ENCODE assay signal across 8 cellular contexts in the genomic region with DNA sequence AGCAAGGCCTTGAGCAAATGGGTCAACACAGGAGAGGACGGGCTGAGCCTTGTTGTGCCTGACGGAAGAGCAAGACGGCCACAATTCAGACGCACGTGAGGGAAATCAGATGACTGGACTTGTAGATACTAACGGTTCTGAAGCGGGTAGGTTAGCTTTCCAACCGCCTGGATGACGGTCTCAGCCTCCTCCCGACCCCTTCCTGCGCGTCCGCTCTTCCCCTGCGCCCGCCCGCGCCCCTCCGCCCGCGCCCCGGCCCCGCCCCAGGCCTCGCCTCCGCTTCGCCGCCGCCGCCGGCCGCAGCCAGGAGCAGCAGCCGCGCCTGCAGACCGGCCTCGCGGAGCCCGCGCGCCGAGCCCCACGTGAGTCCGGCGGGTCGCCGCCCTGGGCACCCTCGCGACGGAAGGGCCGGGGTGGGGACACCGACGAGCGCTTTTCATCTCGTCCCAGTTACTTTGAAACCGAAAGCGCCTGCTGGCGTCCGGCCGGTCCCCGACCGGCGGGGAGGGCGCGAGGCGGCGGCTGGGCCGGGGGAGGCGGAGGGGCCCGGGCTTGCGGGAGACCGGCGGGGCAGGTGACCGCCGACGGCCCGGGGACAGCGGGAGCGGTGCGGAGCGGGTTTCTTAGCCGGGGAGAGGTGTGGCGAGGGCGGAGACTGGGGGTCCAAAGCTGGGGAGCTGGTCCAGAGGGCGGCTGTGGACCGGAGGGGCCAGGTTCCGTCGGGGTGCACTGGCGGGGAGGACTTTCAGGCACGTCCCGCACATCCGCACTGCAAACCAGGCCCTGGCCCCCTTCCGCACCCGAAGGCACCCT. TPM values are rescaled to one million over a fixed set of nuclear protein-coding genes. Genes with fewer than 3 reads are reported as not detected.
DNase-seq lines count a peak whose midpoint lies in the region; ATAC-seq and TF ChIP-seq lines count a peak whose summit lies in the region.

A gene with protein sequence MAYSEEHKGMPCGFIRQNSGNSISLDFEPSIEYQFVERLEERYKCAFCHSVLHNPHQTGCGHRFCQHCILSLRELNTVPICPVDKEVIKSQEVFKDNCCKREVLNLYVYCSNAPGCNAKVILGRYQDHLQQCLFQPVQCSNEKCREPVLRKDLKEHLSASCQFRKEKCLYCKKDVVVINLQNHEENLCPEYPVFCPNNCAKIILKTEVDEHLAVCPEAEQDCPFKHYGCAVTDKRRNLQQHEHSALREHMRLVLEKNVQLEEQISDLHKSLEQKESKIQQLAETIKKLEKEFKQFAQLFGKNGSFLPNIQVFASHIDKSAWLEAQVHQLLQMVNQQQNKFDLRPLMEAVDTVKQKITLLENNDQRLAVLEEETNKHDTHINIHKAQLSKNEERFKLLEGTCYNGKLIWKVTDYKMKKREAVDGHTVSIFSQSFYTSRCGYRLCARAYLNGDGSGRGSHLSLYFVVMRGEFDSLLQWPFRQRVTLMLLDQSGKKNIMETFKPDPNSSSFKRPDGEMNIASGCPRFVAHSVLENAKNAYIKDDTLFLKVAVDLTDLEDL (plus strand): TSS at position 306 of the 813 bp plus-strand sequence. CDS start 26,407 bp downstream, outside the sequence.

- H3K27ac ChIP-seq in GM23338 (ENCODE audit: low read depth): no peak within 1 kb of the TSS

- peaks cover 31% of the 10 kb centered on the region for H3K79me2 ChIP-seq in GM23338 (replicated peaks; ENCODE audit: insufficient read depth)

- H3F3A ChIP-seq in GM23338 (replicated peaks; ENCODE audit: low read depth): no peaks in the 10 kb centered on the region

- peaks cover 23% of the 10 kb centered on the region for H3K27me3 Mint-ChIP-seq in GM23338 (ENCODE audit: insufficient read depth, low read depth, poor library complexity)
- no peaks in the 10 kb centered on the region for H3K27me3 Mint-ChIP-seq in activated CD4-positive, alpha-beta T cell treated with anti-CD3 and anti-CD28 coated beads, Interleukin-2, amount 10 ng/mL, durations not matched to agents 7 days and 5 days
- H3K27me3 Mint-ChIP-seq in effector memory CD8-positive, alpha-beta T cell: no peaks in the 10 kb centered on the region

- peaks cover 9% of the 10 kb centered on the region for H3K36me3 Mint-ChIP-seq in GM23338 (ENCODE audit: low read depth)
- peaks cover 33% of the 10 kb centered on the region for H3K36me3 Mint-ChIP-seq in activated CD4-positive, alpha-beta T cell treated with anti-CD3 and anti-CD28 coated beads, Interleukin-2, amount 10 ng/mL, durations not matched to agents 7 days and 5 days (ENCODE audit: low read depth)
- peaks cover 22% of the 10 kb centered on the region for H3K36me3 Mint-ChIP-seq in effector memory CD8-positive, alpha-beta T cell (ENCODE audit: insufficient read depth)

- H3K9me2 ChIP-seq in GM23338 (ENCODE audit: insufficient read depth): no peaks in the 10 kb centered on the region

- no peaks in the 10 kb centered on the region for H3K9me3 Mint-ChIP-seq in GM23338
- H3K9me3 Mint-ChIP-seq in activated CD4-positive, alpha-beta T cell treated with anti-CD3 and anti-CD28 coated beads, Interleukin-2, amount 10 ng/mL, durations not matched to agents 7 days and 5 days: no peaks in the 10 kb centered on the region
- no peaks in the 10 kb centered on the region for H3K9me3 Mint-ChIP-seq in effector memory CD8-positive, alpha-beta T cell

- H3K4me1 Mint-ChIP-seq in GM23338: peaks cover 47% of the 10 kb centered on the region
- peaks cover 65% of the 10 kb centered on the region for H3K4me1 Mint-ChIP-seq in activated CD4-positive, alpha-beta T cell treated with anti-CD3 and anti-CD28 coated beads, Interleukin-2, amount 10 ng/mL, durations not matched to agents 7 days and 5 days
- peaks cover 54 to 59% of the 10 kb centered on the region in 2 donors for H3K4me1 Mint-ChIP-seq in effector memory CD8-positive, alpha-beta T cell (ENCODE audit: low read depth in 2 of 2)

- peak within 1 kb of the TSS; percentile 99 for H2AFZ ChIP-seq in GM23338

- TF ChIP-seq CTCF in GM10248 (IDR thresholded peaks at IDR 0.05; ENCODE audit: control extremely low read depth, extremely low read depth, low read depth, missing control alignments): no peak
- TF ChIP-seq CTCF in GM23338 (conservative IDR thresholded peaks at IDR 0.05; ENCODE audit: low read depth in 2 of 2): no peak

- H3K4me3 Mint-ChIP-seq in GM23338: peak within 1 kb of the TSS; percentile 84
- peak within 1 kb of the TSS; percentile 88 for H3K4me3 Mint-ChIP-seq in activated CD4-positive, alpha-beta T cell treated with anti-CD3 and anti-CD28 coated beads, Interleukin-2, amount 10 ng/mL, durations not matched to agents 7 days and 5 days
- H3K4me3 Mint-ChIP-seq in effector memory CD8-positive, alpha-beta T cell: peak within 1 kb of the TSS; percentile 94 to 96

- H4K20me1 ChIP-seq in GM23338 (replicated peaks; ENCODE audit: insufficient read depth): no peaks in the 10 kb centered on the region; the same call in 1 of the 2 replicates

- DNase-seq in GM10248 (ENCODE audit: extremely low spot score): peak; percentile 69
- peak; percentile 83 for DNase-seq in GM23338 (ENCODE audit: low spot score)
- peak; percentile 46 for DNase-seq in NCI-H1105 (lab: John Stamatoyannopoulos, UW)
- peak; percentile 48 for DNase-seq in activated CD4-positive, alpha-beta T cell treated with anti-CD3 and anti-CD28 coated beads, Interleukin-2, amount 10 ng/mL, durations not matched to agents 7 days and 5 days
- DNase-seq in effector memory CD8-positive, alpha-beta T cell: peak in 2 of 3 experiments; percentile 35 to 44
- no peak for DNase-seq in mesenteric fat pad (ENCODE audit: low spot score)
- DNase-seq in stimulated activated naive CD8-positive, alpha-beta T cell treated with anti-CD3 and anti-CD28 coated beads, Interleukin-15, Interleukin-2, amounts not matched to agents 100 U/mL and 50 U/mL, for 24 hours: peak; percentile 68
- DNase-seq in OCI-M2 (lab: John Stamatoyannopoulos, UW; ENCODE audit: unreplicated experiment): no peak

- POLR2A ChIA-PET in GM10248 (lab: Yijun Ruan, JAX): no interaction called here
- POLR2A ChIA-PET in activated CD4-positive, alpha-beta T cell treated with anti-CD3 and anti-CD28 coated beads, Interleukin-2, amount 10 ng/mL, durations not matched to agents 7 days and 5 days (lab: Charles Lee): interaction anchor here (1.0 kb wide), 1 partner anchor 11 kb away, joined by 3 read pairs; no protein-coding TSS in a partner anchor

- peak; percentile 65 for ATAC-seq in GM23338
- peak; percentile 54 for ATAC-seq in effector memory CD8-positive, alpha-beta T cell (replicated peaks)
- ATAC-seq in stimulated activated naive CD8-positive, alpha-beta T cell treated with anti-CD3 and anti-CD28 coated beads, Interleukin-15, Interleukin-2, amounts not matched to agents 100 U/mL and 50 U/mL, for 24 hours: peak; percentile 5

- CTCF ChIA-PET in GM10248 (lab: Yijun Ruan, JAX): interaction anchor here (1.0 to 9.6 kb wide), 7 partner anchors 12 to 328 kb away, joined by 3 to 170 read pairs (median 4); no protein-coding TSS in a partner anchor
- CTCF ChIA-PET in activated CD4-positive, alpha-beta T cell treated with anti-CD3 and anti-CD28 coated beads, Interleukin-2, amount 10 ng/mL, durations not matched to agents 7 days and 5 days (lab: Charles Lee): interaction anchor here (0.9 to 5.5 kb wide), 8 partner anchors 10 to 187 kb away, joined by 3 to 37 read pairs (median 5); no protein-coding TSS in a partner anchor

- H3K4me3 ChIP-seq in GM23338: peak within 1 kb of the TSS; percentile 77

- H3K27ac Mint-ChIP-seq in GM23338: no peak within 1 kb of the TSS
- H3K27ac Mint-ChIP-seq in activated CD4-positive, alpha-beta T cell treated with anti-CD3 and anti-CD28 coated beads, Interleukin-2, amount 10 ng/mL, durations not matched to agents 7 days and 5 days: peak within 1 kb of the TSS; percentile 95
- H3K27ac Mint-ChIP-seq in effector memory CD8-positive, alpha-beta T cell: peak within 1 kb of the TSS; percentile 96 to 98

- H3K4me2 ChIP-seq in GM23338: peak within 1 kb of the TSS; percentile 92

- peaks cover 35% of the 10 kb centered on the region for H3K4me1 ChIP-seq in GM23338 (ENCODE audit: insufficient read depth)

- H3K36me3 ChIP-seq in GM23338 (ENCODE audit: insufficient read depth): no peaks in the 10 kb centered on the region

- peaks cover 22% of the 10 kb centered on the region for H3K27me3 ChIP-seq in GM23338 (ENCODE audit: insufficient read depth)

TF ChIP-seq in GM23338, 12 proteins besides CTCF, POLR2A, EP300 and RAD21:
- TF ChIP-seq JUNB (IDR thresholded peaks at IDR 0.05; ENCODE audit: unreplicated experiment): no peak
- TF ChIP-seq POLR2AphosphoS5 (IDR thresholded peaks at IDR 0.05; ENCODE audit: low read depth): peak; percentile 37; the same call in 1 of the 2 replicates
- no peak for TF ChIP-seq CREB1 (CRISPR knock-in tag; IDR thresholded peaks at IDR 0.05; ENCODE audit: low read depth)
- TF ChIP-seq EZH2 (IDR thresholded peaks at IDR 0.05; ENCODE audit: low read depth, unreplicated experiment): no peak
TF ChIP-seq in GM23338: peak in this region for 1.

RNA-seq across cellular contexts. Expression of the gene that starts here (rescaled TPM):
- total RNA-seq in GM23338 (2014; rRNA removed; shearing (Covaris generic)): 17.8 and 18.9 TPM in 2 replicates
- polyA plus RNA-seq in GM23338 (2016; fragmentation: Nextera tagmentation; extraction: Ambion mirVana): 7.4 and 9.2 TPM in 2 replicates
- 10 to 100 TPM; 64.5 to 65.6 TPM for total RNA-seq in activated CD4-positive, alpha-beta T cell treated with anti-CD3 and anti-CD28 coated beads, Interleukin-2, amount 10 ng/mL, durations not matched to agents 7 days and 5 days
- 13.1 TPM for total RNA-seq in mesenteric fat pad

Comparison
In these comparisons a context has a peak if more than half of its experiments do, and no peak if none do; other contexts are left out.
1. DNase-seq: peak in GM10248 (single experiment), GM23338 (single experiment), NCI-H1105 (single experiment), activated CD4-positive, alpha-beta T cell treated with anti-CD3 and anti-CD28 coated beads, Interleukin-2, amount 10 ng/mL, durations not matched to agents 7 days and 5 days (single experiment), effector memory CD8-positive, alpha-beta T cell (2 of 3) and stimulated activated naive CD8-positive, alpha-beta T cell treated with anti-CD3 and anti-CD28 coated beads, Interleukin-15, Interleukin-2, amounts not matched to agents 100 U/mL and 50 U/mL, for 24 hours (single experiment); none in mesenteric fat pad (single experiment) and OCI-M2 (single experiment).
2. ATAC-seq: peak in every context shown above with its lines; median percentile 65 in GM23338; 54 in effector memory CD8-positive, alpha-beta T cell; 5 in stimulated activated naive CD8-positive, alpha-beta T cell treated with anti-CD3 and anti-CD28 coated beads, Interleukin-15, Interleukin-2, amounts not matched to agents 100 U/mL and 50 U/mL, for 24 hours.
3. Peak in every context shown above with its lines, with median percentiles within 50 percentile points of each other: H3K4me3 Mint-ChIP-seq.